In genomic region chr12:122366685-122367475, GRCh38 we compare ENCODE assay signal across 8 cellular contexts. TPM values are rescaled to one million over a fixed set of nuclear protein-coding genes. Genes with fewer than 3 reads are reported as not detected.
A peak's percentile ranks its signal among the peaks of the same experiment; 100 is the strongest.
DNase-seq lines count a peak whose midpoint lies in the region; ATAC-seq and TF ChIP-seq lines count a peak whose summit lies in the region.

No MANE protein-coding gene starts in this region.

- POLR2A ChIA-PET in CD4-positive, alpha-beta T cell (lab: Charles Lee) = no interaction called here

- H3K27ac Mint-ChIP-seq in CD4-positive, alpha-beta T cell = no peak overlapping the region

- ATAC-seq in SK-N-SH treated with all-trans-retinoic acid at 6 μM for 48 hours (peak; percentile 91), HG03469 (IDR thresholded peaks at IDR 0.05; ENCODE audit: unreplicated experiment) (no peak), HG03432 (IDR thresholded peaks at IDR 0.05; ENCODE audit: unreplicated experiment) (no peak)
- no peak for ATAC-seq in CD4-positive, alpha-beta T cell (ENCODE audit: poor library complexity)

- TF ChIP-seq POLR2A in prostate gland (IDR thresholded peaks at IDR 0.05) = no peak

- no peak overlapping the region for H3K4me3 Mint-ChIP-seq in CD4-positive, alpha-beta T cell

- H3K27me3 Mint-ChIP-seq in CD4-positive, alpha-beta T cell = no peaks in the 10 kb centered on the region

- H3K9me3 Mint-ChIP-seq in CD4-positive, alpha-beta T cell = no peaks in the 10 kb centered on the region

- intact Hi-C loops in prostate gland (cut with DNase I) = no loop called here
- intact Hi-C loops in CD4-positive, alpha-beta T cell (cut with DNase I, micrococcal nuclease) = no loop called here

- peaks cover 65% of the 10 kb centered on the region for H3K36me3 Mint-ChIP-seq in CD4-positive, alpha-beta T cell (ENCODE audit: low read depth)

- no peaks in the 10 kb centered on the region for H3K27me3 ChIP-seq in prostate gland (replicated peaks; ENCODE audit: insufficient read depth)
- no peaks in the 10 kb centered on the region for H3K27me3 ChIP-seq in CD4-positive, alpha-beta T cell (ENCODE audit: control insufficient read depth, insufficient read depth, low read length)

- no peaks in the 10 kb centered on the region for H3K4me1 ChIP-seq in prostate gland (replicated peaks)

- peak; percentile 16 for DNase-seq in activated CD4-positive, alpha-beta T cell treated with anti-CD3 and anti-CD28 coated beads for 48 hours
- DNase-seq in activated CD4-positive, alpha-beta T cell treated with anti-CD3 and anti-CD28 coated beads for 1 hour = no peak
- DNase-seq in foreskin melanocyte (peak; percentile 93), prostate gland (ENCODE audit: low spot score) (no peak)
- DNase-seq in CD4-positive, alpha-beta T cell = no peak

- TF ChIP-seq CTCF in prostate gland (IDR thresholded peaks at IDR 0.05) = no peak
- TF ChIP-seq CTCF in CD4-positive, alpha-beta T cell (IDR thresholded peaks at IDR 0.05) = no peak

- no peaks in the 10 kb centered on the region for H3K36me3 ChIP-seq in prostate gland

- 43% methylated on average over 3 of the region's 3 CpGs for WGBS in prostate gland

- peaks cover 13% of the 10 kb centered on the region for H3K4me1 Mint-ChIP-seq in CD4-positive, alpha-beta T cell (ENCODE audit: low read depth)

- H3K4me3 ChIP-seq in prostate gland = no peak overlapping the region

- H3K9me3 ChIP-seq in prostate gland = no peaks in the 10 kb centered on the region
- H3K9me3 ChIP-seq in CD4-positive, alpha-beta T cell (ENCODE audit: control insufficient read depth, low read length) = no peaks in the 10 kb centered on the region

- peak overlapping the region; percentile 47 to 59 for H3K27ac ChIP-seq in prostate gland
- H3K27ac ChIP-seq in CD4-positive, alpha-beta T cell (ENCODE audit: low read depth, low read length) = no peak overlapping the region

- CTCF ChIA-PET in CD4-positive, alpha-beta T cell (lab: Charles Lee) = interaction anchor here (0.6 kb wide), 1 partner anchor 25 kb away, joined by 3 read pairs; no protein-coding TSS in a partner anchor

TF ChIP-seq in SK-N-SH treated with all-trans-retinoic acid at 6 μM for 48 hours, 23 proteins besides CTCF, POLR2A, EP300 and RAD21:
- TF ChIP-seq ISL1 (CRISPR knock-in tag; IDR thresholded peaks at IDR 0.05) (peak; percentile 46), CSDC2 (CRISPR knock-in tag; IDR thresholded peaks at IDR 0.05) (no peak)

RNA-seq across cellular contexts. Expression of gene CLIP1, which starts 55.6 kb away (rescaled TPM):
- total RNA-seq in prostate gland = 10 to 100 TPM; 59.9 to 84.1 TPM
- total RNA-seq in CD4-positive, alpha-beta T cell = 10 to 100 TPM; 52.0 to 54.9 TPM

Comparison
In these comparisons a context has a peak if more than half of its experiments do, and no peak if none do; other contexts are left out.
1. DNase-seq: peak in activated CD4-positive, alpha-beta T cell treated with anti-CD3 and anti-CD28 coated beads for 48 hours (single experiment) and foreskin melanocyte (single experiment); none in activated CD4-positive, alpha-beta T cell treated with anti-CD3 and anti-CD28 coated beads for 1 hour (single experiment), prostate gland (single experiment) and CD4-positive, alpha-beta T cell (0 of 10).